22 cellular contexts compared by ENCODE assay signal in the genomic region with DNA sequence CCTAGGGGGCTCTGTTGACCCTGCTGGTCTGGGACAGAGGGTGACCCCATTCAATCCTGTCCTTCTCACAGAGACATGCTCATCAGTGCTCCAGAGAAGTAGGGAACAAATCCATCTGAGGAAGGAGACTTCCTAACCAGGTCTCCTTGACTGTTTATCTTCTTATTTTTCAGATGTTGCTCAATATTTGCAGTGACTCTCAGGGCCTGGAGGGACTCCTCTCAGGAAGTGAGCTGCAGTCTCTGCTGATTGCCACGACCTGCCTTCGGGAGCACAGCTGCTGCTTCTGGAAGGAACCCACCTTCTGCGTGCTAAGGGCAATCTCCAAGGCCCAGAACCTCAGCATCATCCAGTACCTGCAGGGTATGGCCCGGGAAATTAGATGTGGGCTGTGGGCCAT.
"Had no signal": no experiment of that assay in that cellular context is flagged by ENCODE, and none has a peak within 500 bp of the region (broad histone marks: within the 10 kb centered on the region; RNA-seq: fewer than 3 reads in every experiment).

No MANE protein-coding gene starts in this region.

- H3K27me3 Mint-ChIP-seq: activated CD8-positive, alpha-beta memory T cell treated with anti-CD3 and anti-CD28 coated beads, Interleukin-2, amount 10 ng/mL, durations not matched to agents 7 days and 5 days; activated naive CD8-positive, alpha-beta T cell treated with anti-CD3 and anti-CD28 coated beads, Interleukin-2, amount 10 ng/mL, durations not matched to agents 7 days and 5 days; naive B cell had no signal

- H3K4me3 Mint-ChIP-seq: activated CD4-positive, alpha-beta memory T cell treated with anti-CD3 and anti-CD28 coated beads, Interleukin-2, amount 10 ng/mL, durations not matched to agents 7 days and 5 days; activated CD8-positive, alpha-beta memory T cell treated with anti-CD3 and anti-CD28 coated beads, Interleukin-2, amount 10 ng/mL, durations not matched to agents 7 days and 5 days; activated naive CD8-positive, alpha-beta T cell treated with anti-CD3 and anti-CD28 coated beads, Interleukin-2, amount 10 ng/mL, durations not matched to agents 7 days and 5 days; brain; naive B cell; neural progenitor cell had no signal

- H3K9me3 Mint-ChIP-seq: activated CD4-positive, alpha-beta memory T cell treated with anti-CD3 and anti-CD28 coated beads, Interleukin-2, amount 10 ng/mL, durations not matched to agents 7 days and 5 days; activated naive CD8-positive, alpha-beta T cell treated with anti-CD3 and anti-CD28 coated beads, Interleukin-2, amount 10 ng/mL, durations not matched to agents 7 days and 5 days had no signal

- H3K27me3 ChIP-seq: neural progenitor cell, ovary, thyroid gland had no signal

- H3K27ac Mint-ChIP-seq: activated CD4-positive, alpha-beta memory T cell treated with anti-CD3 and anti-CD28 coated beads, Interleukin-2, amount 10 ng/mL, durations not matched to agents 7 days and 5 days; activated CD8-positive, alpha-beta memory T cell treated with anti-CD3 and anti-CD28 coated beads, Interleukin-2, amount 10 ng/mL, durations not matched to agents 7 days and 5 days; activated naive CD8-positive, alpha-beta T cell treated with anti-CD3 and anti-CD28 coated beads, Interleukin-2, amount 10 ng/mL, durations not matched to agents 7 days and 5 days; brain; neural progenitor cell had no signal

- H3K4me3 ChIP-seq: coronary artery, mucosa of descending colon, neural progenitor cell, ovary, sigmoid colon, thyroid gland had no signal

- H3K9me3 ChIP-seq: mucosa of descending colon, ovary, sigmoid colon, thyroid gland had no signal

- H3K4me1 Mint-ChIP-seq: activated CD4-positive, alpha-beta memory T cell treated with anti-CD3 and anti-CD28 coated beads, Interleukin-2, amount 10 ng/mL, durations not matched to agents 7 days and 5 days; activated CD8-positive, alpha-beta memory T cell treated with anti-CD3 and anti-CD28 coated beads, Interleukin-2, amount 10 ng/mL, durations not matched to agents 7 days and 5 days; activated naive CD8-positive, alpha-beta T cell treated with anti-CD3 and anti-CD28 coated beads, Interleukin-2, amount 10 ng/mL, durations not matched to agents 7 days and 5 days; brain; neural progenitor cell had no signal

- H3K4me1 ChIP-seq: neural progenitor cell, sigmoid colon, thyroid gland had no signal

- H3K36me3 Mint-ChIP-seq: activated CD8-positive, alpha-beta memory T cell treated with anti-CD3 and anti-CD28 coated beads, Interleukin-2, amount 10 ng/mL, durations not matched to agents 7 days and 5 days; activated naive CD8-positive, alpha-beta T cell treated with anti-CD3 and anti-CD28 coated beads, Interleukin-2, amount 10 ng/mL, durations not matched to agents 7 days and 5 days; brain; neural progenitor cell had no signal

- H3K36me3 ChIP-seq: neural progenitor cell, ovary, sigmoid colon, thyroid gland had no signal

- H3K27ac ChIP-seq: coronary artery, neural progenitor cell, ovary, sigmoid colon, thyroid gland had no signal

- DNase-seq: activated CD4-positive, alpha-beta memory T cell treated with anti-CD3 and anti-CD28 coated beads, Interleukin-2, amount 10 ng/mL, durations not matched to agents 7 days and 5 days; activated CD4-positive, alpha-beta T cell treated with anti-CD3 and anti-CD28 coated beads for 48 hours; activated CD4-positive, CD25-positive, alpha-beta regulatory T cell; activated CD8-positive, alpha-beta memory T cell treated with anti-CD3 and anti-CD28 coated beads, Interleukin-2, amount 10 ng/mL, durations not matched to agents 7 days and 5 days; activated naive CD4-positive, alpha-beta T cell treated with Interleukin-2 at 50 U/mL for 16 hours; activated naive CD8-positive, alpha-beta T cell treated with anti-CD3 and anti-CD28 coated beads, Interleukin-2, amount 10 ng/mL, durations not matched to agents 7 days and 5 days; erythroblast; foreskin melanocyte; hypothalamus; mucosa of descending colon; naive B cell; ovary; sigmoid colon; stimulated activated CD4-positive, alpha-beta T cell treated with anti-CD3 and anti-CD28 coated beads, Interleukin-4, amount 100 ng/mL, for 24 hours; stimulated activated naive CD4-positive, alpha-beta T cell; T-helper 1 cell; T-helper 9 cell; thyroid gland had no signal

- ATAC-seq: activated CD8-positive, alpha-beta memory T cell treated with anti-CD3 and anti-CD28 coated beads, Interleukin-2, amount 10 ng/mL, durations not matched to agents 7 days and 5 days; left lobe of liver; mucosa of descending colon had no signal
